ENCODE assay signal across 16 cellular contexts in the genomic region with DNA sequence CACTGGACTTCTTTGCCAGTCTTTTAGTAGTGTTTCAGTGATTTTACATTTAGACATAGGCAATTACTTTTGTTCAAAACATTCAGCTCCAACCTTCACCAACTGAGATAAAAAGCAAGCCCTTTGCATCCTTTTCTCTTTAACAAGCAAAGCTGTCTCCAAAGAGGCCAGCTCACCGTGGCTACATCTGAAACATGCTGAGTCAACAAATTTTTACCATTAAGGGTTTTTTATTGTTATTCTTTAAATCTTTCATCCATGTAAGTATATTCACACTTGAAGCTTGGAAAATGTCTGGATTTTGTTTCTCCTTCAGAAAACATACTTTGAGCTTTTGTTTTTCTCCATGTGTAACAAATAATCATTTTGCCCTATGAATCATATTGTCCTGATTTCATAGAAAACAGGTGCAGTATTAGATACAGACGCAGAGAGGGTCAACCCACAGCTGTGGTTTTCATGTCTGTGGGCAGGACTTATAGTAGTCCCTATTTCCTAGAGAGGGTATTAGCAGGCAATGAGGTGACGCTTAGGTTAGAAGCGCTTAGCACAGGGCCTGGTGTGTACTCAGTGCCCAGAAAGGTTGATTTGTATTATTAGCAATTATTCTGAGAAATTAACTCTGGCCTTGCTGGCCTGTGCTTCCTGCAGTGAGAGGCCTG.
DNase-seq lines count a peak whose midpoint lies in the region; ATAC-seq and TF ChIP-seq lines count a peak whose summit lies in the region.
"Had no signal": no experiment of that assay in that cellular context is flagged by ENCODE, and none has a peak within 500 bp of the region (broad histone marks: within the 10 kb centered on the region; RNA-seq: fewer than 3 reads in every experiment).

No MANE protein-coding gene starts in this region.

- H3K27me3 Mint-ChIP-seq in effector memory CD8-positive, alpha-beta T cell = peaks cover 7 to 9% of the 10 kb centered on the region in 2 donors
- no peaks in the 10 kb centered on the region for H3K27me3 Mint-ChIP-seq in stimulated activated naive CD8-positive, alpha-beta T cell treated with anti-CD3 and anti-CD28 coated beads, Interleukin-15, amount 100 ng/mL, for 72 hours

- no peak overlapping the region for H3K27ac ChIP-seq in tibial artery
- H3K27ac ChIP-seq: C4-2B, parathyroid adenoma, skin epidermis had no signal

- no peaks in the 10 kb centered on the region for H3K27me3 ChIP-seq in tibial artery

- H3K4me3 ChIP-seq in tibial artery = no peak overlapping the region
- H3K4me3 ChIP-seq: skin epidermis had no signal

- peaks cover 0 to 8% of the 10 kb centered on the region in 2 donors for H3K4me1 Mint-ChIP-seq in effector memory CD8-positive, alpha-beta T cell (ENCODE audit: low read depth in 2 of 2)
- peaks cover 49% of the 10 kb centered on the region for H3K4me1 Mint-ChIP-seq in stimulated activated naive CD8-positive, alpha-beta T cell treated with anti-CD3 and anti-CD28 coated beads, Interleukin-15, amount 100 ng/mL, for 72 hours
- H3K4me1 Mint-ChIP-seq: central memory CD8-positive, alpha-beta T cell had no signal

- no peak overlapping the region for H3K4me3 Mint-ChIP-seq in effector memory CD8-positive, alpha-beta T cell
- peak overlapping the region; percentile 49 to 58 for H3K4me3 Mint-ChIP-seq in stimulated activated naive CD8-positive, alpha-beta T cell treated with anti-CD3 and anti-CD28 coated beads, Interleukin-15, amount 100 ng/mL, for 72 hours
- H3K4me3 Mint-ChIP-seq: central memory CD8-positive, alpha-beta T cell had no signal

- no peaks in the 10 kb centered on the region for H3K9me3 ChIP-seq in tibial artery

- ATAC-seq in effector memory CD8-positive, alpha-beta T cell (replicated peaks) = peak; percentile 96
- ATAC-seq in stimulated activated naive CD8-positive, alpha-beta T cell treated with anti-CD3 and anti-CD28 coated beads, Interleukin-15, amount 100 ng/mL, for 72 hours = peak; percentile 88
- ATAC-seq: HCT116 had no signal

- H3K36me3 Mint-ChIP-seq in effector memory CD8-positive, alpha-beta T cell (ENCODE audit: insufficient read depth) = no peaks in the 10 kb centered on the region

- DNase-seq in NK-92 treated with Interleukin-12 subunit alpha and Interleukin-12 subunit beta, amount 100 ng/mL, for 24 hours (lab: John Stamatoyannopoulos, UW) = peak; percentile 39
- no peak for DNase-seq in NK-92 (lab: John Stamatoyannopoulos, UW; ENCODE audit: unreplicated experiment)
- peak; percentile 13 for DNase-seq in stimulated activated naive CD4-positive, alpha-beta T cell treated with Interleukin-2 at 50 U/mL for 16 hours (lab: John Stamatoyannopoulos, UW)
- no peak for DNase-seq in stimulated activated naive CD4-positive, alpha-beta T cell (lab: John Stamatoyannopoulos, UW)
- no peak for DNase-seq in effector memory CD8-positive, alpha-beta T cell
- DNase-seq in stimulated activated naive CD8-positive, alpha-beta T cell treated with anti-CD3 and anti-CD28 coated beads, Interleukin-15, amount 100 ng/mL, for 72 hours = peak; percentile 27 to 36
- no peak for DNase-seq in tibial artery
- DNase-seq in DMS79 treated with DMSO at 0.1 percent for 48 hours (lab: John Stamatoyannopoulos, UW) = no peak
- DNase-seq: 8988T, left cardiac atrium, NCI-H1092 treated with DMSO at 0.1 percent for 48 hours had no signal

- no peaks in the 10 kb centered on the region for H3K4me1 ChIP-seq in tibial artery

- H3K36me3 ChIP-seq in tibial artery = no peaks in the 10 kb centered on the region

- no peak for TF ChIP-seq CTCF in tibial artery (IDR thresholded peaks at IDR 0.05)

- intact Hi-C loops in tibial artery (cut with DNase I; ENCODE audit: low total_unique reads) = no loop called here

- H3K9me3 Mint-ChIP-seq in effector memory CD8-positive, alpha-beta T cell = no peaks in the 10 kb centered on the region
- no peaks in the 10 kb centered on the region for H3K9me3 Mint-ChIP-seq in stimulated activated naive CD8-positive, alpha-beta T cell treated with anti-CD3 and anti-CD28 coated beads, Interleukin-15, amount 100 ng/mL, for 72 hours
- H3K9me3 Mint-ChIP-seq: central memory CD8-positive, alpha-beta T cell had no signal

- H3K27ac Mint-ChIP-seq in effector memory CD8-positive, alpha-beta T cell = peak overlapping the region in 1 of 2 donors; percentile 53
- peak overlapping the region; percentile 53 to 95 for H3K27ac Mint-ChIP-seq in stimulated activated naive CD8-positive, alpha-beta T cell treated with anti-CD3 and anti-CD28 coated beads, Interleukin-15, amount 100 ng/mL, for 72 hours

Comparison
In these comparisons a context has a peak if more than half of its experiments do, and no peak if none do; other contexts are left out.
1. DNase-seq: peak in NK-92 treated with Interleukin-12 subunit alpha and Interleukin-12 subunit beta, amount 100 ng/mL, for 24 hours (single experiment), stimulated activated naive CD4-positive, alpha-beta T cell treated with Interleukin-2 at 50 U/mL for 16 hours (single experiment) and stimulated activated naive CD8-positive, alpha-beta T cell treated with anti-CD3 and anti-CD28 coated beads, Interleukin-15, amount 100 ng/mL, for 72 hours (2 of 2); none in NK-92 (single experiment), stimulated activated naive CD4-positive, alpha-beta T cell (0 of 6), effector memory CD8-positive, alpha-beta T cell (0 of 3), tibial artery (0 of 2) and DMS79 treated with DMSO at 0.1 percent for 48 hours (single experiment).
2. H3K4me3 Mint-ChIP-seq: peak in stimulated activated naive CD8-positive, alpha-beta T cell treated with anti-CD3 and anti-CD28 coated beads, Interleukin-15, amount 100 ng/mL, for 72 hours (2 of 2); none in effector memory CD8-positive, alpha-beta T cell (0 of 2).